ENCODE assay signal across 20 cellular contexts in the genomic region with DNA sequence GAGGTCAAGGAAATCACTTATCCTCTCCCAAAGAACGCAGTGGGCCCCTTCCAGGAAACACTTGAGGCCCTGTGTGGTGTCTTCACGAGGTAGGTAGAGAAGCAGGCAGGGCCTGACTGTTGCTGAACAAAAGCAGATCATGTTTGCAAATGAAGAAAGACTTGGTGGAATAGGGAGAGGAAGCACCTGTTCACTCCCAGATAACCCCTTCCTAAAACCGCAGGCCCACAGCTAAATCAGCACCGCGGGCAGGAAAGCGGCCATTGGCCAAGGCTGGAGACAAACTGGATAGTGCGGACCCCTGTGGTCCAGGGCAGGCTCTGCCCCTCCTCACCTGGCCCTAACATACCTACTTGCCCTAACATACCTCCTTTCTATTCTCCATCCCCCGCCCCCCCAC.
DNase-seq lines count a peak whose midpoint lies in the region; TF ChIP-seq lines count a peak whose summit lies in the region.
"Had no signal": no experiment of that assay in that cellular context is flagged by ENCODE, and none has a peak within 500 bp of the region (broad histone marks: within the 10 kb centered on the region; RNA-seq: fewer than 3 reads in every experiment).

No MANE protein-coding gene starts in this region.

- no peaks in the 10 kb centered on the region for H3K27me3 ChIP-seq in BLaER1 treated with 17β-estradiol and CSF1 and Interleukin-3, amounts not matched to agents 10 nM and 100 nM
- H3K27me3 ChIP-seq in SJCRH30 = no peaks in the 10 kb centered on the region
- no peaks in the 10 kb centered on the region for H3K27me3 ChIP-seq in endodermal cell (ENCODE audit: control insufficient read depth, insufficient read depth, low read length, poor library complexity, severe bottlenecking)
- H3K27me3 ChIP-seq: Peyer's patch, SJSA1 had no signal

- no peaks in the 10 kb centered on the region for H3K4me1 Mint-ChIP-seq in endodermal cell
- H3K4me1 Mint-ChIP-seq in chondrocyte (ENCODE audit: low read depth) = no peaks in the 10 kb centered on the region

- WGBS in endodermal cell (ENCODE audit: insufficient coverage in 1 of 2, insufficient read length in 1 of 2), 2 experiments = 87 to 100% methylated on average over 2 to 8 of the region's 8 CpGs

- in situ Hi-C loops in GM13977 (cut with MboI; ENCODE audit: low pct_unique_long_range_greater_than_20kb, low sequenced_read_pairs, unreplicated experiment) = no loop called here

- no peak overlapping the region for H3K9ac ChIP-seq in BLaER1 treated with 17β-estradiol and CSF1 and Interleukin-3, amounts not matched to agents 10 nM and 100 nM
- no peak overlapping the region for H3K9ac ChIP-seq in endodermal cell (ENCODE audit: extremely low read depth, low read length, poor library complexity, severe bottlenecking)

- H3K4me2 ChIP-seq in BLaER1 treated with 17β-estradiol and CSF1 and Interleukin-3, amounts not matched to agents 10 nM and 100 nM = peak overlapping the region; percentile 6 to 86 (median 80); a peak in 21 of 22 replicates

- H3K4me3 ChIP-seq in BLaER1 treated with 17β-estradiol and CSF1 and Interleukin-3, amounts not matched to agents 10 nM and 100 nM = no peak overlapping the region
- H3K4me3 ChIP-seq in Jurkat, Clone E6-1 (ENCODE audit: low read length) = no peak overlapping the region
- no peak overlapping the region for H3K4me3 ChIP-seq in SJCRH30
- no peak overlapping the region for H3K4me3 ChIP-seq in endodermal cell (ENCODE audit: low read length)
- H3K4me3 ChIP-seq: Peyer's patch, SJSA1 had no signal

- DNase-seq in Jurkat, Clone E6-1 (ENCODE audit: low read depth, low spot score) = peak; percentile 53
- DNase-seq in SJCRH30 (peak; percentile 77 to 90), endodermal cell (peak; percentile 48), chondrocyte (ENCODE audit: low spot score) (no peak), GM13977 (ENCODE audit: low spot score) (no peak), hypothalamus (lab: John Stamatoyannopoulos, UW) (no peak)
- no peak for DNase-seq in activated effector memory CD4-positive, alpha-beta T cell treated with Interleukin-2 at 50 U/mL for 16 hours
- DNase-seq: DMS79 treated with DMSO at 0.1 percent for 48 hours, GOT3, HCEC 1CT, IMR-90, MM.1S, NCI-H1048, NCI-H1417 treated with DMSO at 0.1 percent for 48 hours, NCI-H2029, NCI-H2171 treated with DMSO at 0.1 percent for 48 hours, NCI-H526, Peyer's patch had no signal

- H4K20me1 ChIP-seq in BLaER1 treated with 17β-estradiol and CSF1 and Interleukin-3, amounts not matched to agents 10 nM and 100 nM = no peaks in the 10 kb centered on the region

- H3K9me3 ChIP-seq in BLaER1 treated with 17β-estradiol and CSF1 and Interleukin-3, amounts not matched to agents 10 nM and 100 nM (replicated peaks in 1 of 11) = no peaks in the 10 kb centered on the region
- no peaks in the 10 kb centered on the region for H3K9me3 ChIP-seq in SJCRH30 (replicated peaks)
- no peaks in the 10 kb centered on the region for H3K9me3 ChIP-seq in endodermal cell (ENCODE audit: control insufficient read depth, low read length)
- H3K9me3 ChIP-seq: Peyer's patch, SJSA1 had no signal

- H3K36me3 Mint-ChIP-seq in endodermal cell (ENCODE audit: low read depth) (no peaks in the 10 kb centered on the region), chondrocyte (ENCODE audit: low read depth) (no peaks in the 10 kb centered on the region)

- no peak overlapping the region for H3K4me3 Mint-ChIP-seq in endodermal cell
- H3K4me3 Mint-ChIP-seq in chondrocyte (ENCODE audit: unreplicated experiment) = no peak overlapping the region

- TF ChIP-seq CTCF in endodermal cell (conservative IDR thresholded peaks at IDR 0.05) (no peak), chondrocyte (IDR thresholded peaks at IDR 0.05) (no peak), GM13977 (IDR thresholded peaks at IDR 0.05; ENCODE audit: extremely low read depth, insufficient read depth, missing control alignments) (no peak)

- peaks cover 5 to 37% (median 25%) of the 10 kb centered on the region in 10 experiments; a peak in 19 of 20 replicates for H3K4me1 ChIP-seq in BLaER1 treated with 17β-estradiol and CSF1 and Interleukin-3, amounts not matched to agents 10 nM and 100 nM
- peaks cover 51% of the 10 kb centered on the region for H3K4me1 ChIP-seq in SJCRH30
- H3K4me1 ChIP-seq in endodermal cell (ENCODE audit: control insufficient read depth, insufficient read depth, low read length) = no peaks in the 10 kb centered on the region
- H3K4me1 ChIP-seq: Peyer's patch, SJSA1 had no signal

- no peaks in the 10 kb centered on the region for H3K9me3 Mint-ChIP-seq in endodermal cell
- no peaks in the 10 kb centered on the region for H3K9me3 Mint-ChIP-seq in chondrocyte (ENCODE audit: low read depth)

- H3K27ac Mint-ChIP-seq in endodermal cell (no peak overlapping the region), chondrocyte (ENCODE audit: unreplicated experiment) (no peak overlapping the region)

- peak overlapping the region in 1 of 11 experiments; percentile 34; a peak in 1 of 22 replicates for H3K27ac ChIP-seq in BLaER1 treated with 17β-estradiol and CSF1 and Interleukin-3, amounts not matched to agents 10 nM and 100 nM
- H3K27ac ChIP-seq in SJCRH30 = peak overlapping the region; percentile 6; the same call in 1 of the 2 replicates
- H3K27ac ChIP-seq in endodermal cell (ENCODE audit: low read depth, low read length) = no peak overlapping the region
- H3K27ac ChIP-seq: Peyer's patch, SJSA1 had no signal

- H3K27me3 Mint-ChIP-seq in endodermal cell (ENCODE audit: insufficient read depth) = peaks cover 15% of the 10 kb centered on the region
- H3K27me3 Mint-ChIP-seq in chondrocyte (ENCODE audit: low read depth) = peaks cover 39% of the 10 kb centered on the region

- no peaks in the 10 kb centered on the region for H3K36me3 ChIP-seq in BLaER1 treated with 17β-estradiol and CSF1 and Interleukin-3, amounts not matched to agents 10 nM and 100 nM
- H3K36me3 ChIP-seq in SJCRH30 = no peaks in the 10 kb centered on the region
- no peaks in the 10 kb centered on the region for H3K36me3 ChIP-seq in endodermal cell (ENCODE audit: control insufficient read depth, insufficient read depth, low read length)
- H3K36me3 ChIP-seq: Peyer's patch, SJSA1 had no signal

Comparison
In these comparisons a context has a peak if more than half of its experiments do, and no peak if none do; other contexts are left out.
1. DNase-seq: peak in Jurkat, Clone E6-1 (single experiment), SJCRH30 (2 of 2) and endodermal cell (single experiment); none in chondrocyte (single experiment), activated effector memory CD4-positive, alpha-beta T cell treated with Interleukin-2 at 50 U/mL for 16 hours (single experiment), GM13977 (single experiment) and hypothalamus (0 of 51).